14 cellular contexts compared by ENCODE assay signal in genomic region chr13:111610879-111611278, GRCh38.
DNase-seq lines count a peak whose midpoint lies in the region; ATAC-seq, FAIRE-seq and TF ChIP-seq lines count a peak whose summit lies in the region.
"Had no signal": no experiment of that assay in that cellular context is flagged by ENCODE, and none has a peak within 500 bp of the region (broad histone marks: within the 10 kb centered on the region; RNA-seq: fewer than 3 reads in every experiment).

No MANE protein-coding gene starts in this region.

- H3K27me3 ChIP-seq in BLaER1 treated with 17β-estradiol and CSF1 and Interleukin-3, amounts not matched to agents 10 nM and 100 nM: no peaks in the 10 kb centered on the region
- peaks cover 8% of the 10 kb centered on the region for H3K27me3 ChIP-seq in upper lobe of right lung
- H3K27me3 ChIP-seq in breast epithelium: peaks cover 0 to 22% of the 10 kb centered on the region in 2 donors
- H3K27me3 ChIP-seq: BE2C had no signal

- peak overlapping the region in 5 of 10 experiments; percentile 5 to 41 (median 6); a peak in 5 of 20 replicates for H3K4me3 ChIP-seq in BLaER1 treated with 17β-estradiol and CSF1 and Interleukin-3, amounts not matched to agents 10 nM and 100 nM
- H3K4me3 ChIP-seq in upper lobe of right lung (no peak overlapping the region), breast epithelium (no peak overlapping the region)
- H3K4me3 ChIP-seq: GM23248, K562 had no signal

- peak overlapping the region in 10 of 11 experiments; percentile 5 to 95 (median 82); a peak in 19 of 22 replicates for H3K27ac ChIP-seq in BLaER1 treated with 17β-estradiol and CSF1 and Interleukin-3, amounts not matched to agents 10 nM and 100 nM
- H3K27ac ChIP-seq in upper lobe of right lung: no peak overlapping the region
- no peak overlapping the region for H3K27ac ChIP-seq in breast epithelium
- H3K27ac ChIP-seq: GM23248 had no signal

- peaks cover 0 to 19% (median 8%) of the 10 kb centered on the region in 11 experiments; a peak in 12 of 22 replicates for H3K9me3 ChIP-seq in BLaER1 treated with 17β-estradiol and CSF1 and Interleukin-3, amounts not matched to agents 10 nM and 100 nM (replicated peaks in 1 of 11)
- H3K9me3 ChIP-seq in upper lobe of right lung (no peaks in the 10 kb centered on the region), breast epithelium (no peaks in the 10 kb centered on the region)
- H3K9me3 ChIP-seq: BE2C had no signal

- intact Hi-C loops in upper lobe of right lung (cut with DNase I): no loop called here
- intact Hi-C loops in breast epithelium (cut with DNase I; ENCODE audit: low total_unique reads): no loop called here

- FAIRE-seq in D721Med (lab: Jason Lieb, UNC): no peak
- FAIRE-seq: HTR-8/SVneo, K562 had no signal

- ATAC-seq in left lobe of liver (no peak), upper lobe of right lung (no peak)
- ATAC-seq: K562 had no signal

- TF ChIP-seq CTCF in upper lobe of right lung (IDR thresholded peaks at IDR 0.05) (no peak), D721Med (IDR thresholded peaks at IDR 0.05; ENCODE audit: insufficient read depth, missing control alignments) (no peak), breast epithelium (IDR thresholded peaks at IDR 0.05) (no peak)

- peak overlapping the region in 7 of 11 experiments; percentile 49 to 81 (median 71); a peak in 12 of 22 replicates for H3K9ac ChIP-seq in BLaER1 treated with 17β-estradiol and CSF1 and Interleukin-3, amounts not matched to agents 10 nM and 100 nM
- H3K9ac ChIP-seq: GM23248 had no signal

- peak; percentile 27 for DNase-seq in ecto neural progenitor cell (ENCODE audit: low spot score)
- DNase-seq in left lobe of liver (ENCODE audit: low spot score): peak; percentile 30
- DNase-seq in upper lobe of right lung: peak; percentile 22
- no peak for DNase-seq in D721Med (ENCODE audit: insufficient read length, low spot score)
- no peak for DNase-seq in AG08396 (ENCODE audit: low spot score)
- DNase-seq in breast epithelium (ENCODE audit: low spot score in 2 of 2): no peak
- DNase-seq: BE2C; CD4-positive, alpha-beta memory T cell; GM23248; HCEC 1CT; IMR-90 had no signal

- peaks cover 15 to 49% (median 32%) of the 10 kb centered on the region in 10 experiments for H3K4me1 ChIP-seq in BLaER1 treated with 17β-estradiol and CSF1 and Interleukin-3, amounts not matched to agents 10 nM and 100 nM
- H3K4me1 ChIP-seq in upper lobe of right lung: no peaks in the 10 kb centered on the region
- no peaks in the 10 kb centered on the region for H3K4me1 ChIP-seq in breast epithelium
- H3K4me1 ChIP-seq: BE2C had no signal

- H3K4me2 ChIP-seq in BLaER1 treated with 17β-estradiol and CSF1 and Interleukin-3, amounts not matched to agents 10 nM and 100 nM: peak overlapping the region; percentile 70 to 90 (median 84); a peak in 21 of 22 replicates

- H3K36me3 ChIP-seq in BLaER1 treated with 17β-estradiol and CSF1 and Interleukin-3, amounts not matched to agents 10 nM and 100 nM: no peaks in the 10 kb centered on the region
- H3K36me3 ChIP-seq in upper lobe of right lung (no peaks in the 10 kb centered on the region), breast epithelium (no peaks in the 10 kb centered on the region)
- H3K36me3 ChIP-seq: BE2C had no signal

- no peaks in the 10 kb centered on the region for H4K20me1 ChIP-seq in BLaER1 treated with 17β-estradiol and CSF1 and Interleukin-3, amounts not matched to agents 10 nM and 100 nM

- no peak for TF ChIP-seq POLR2A in breast epithelium (IDR thresholded peaks at IDR 0.05)

Comparison
In these comparisons a context has a peak if more than half of its experiments do, and no peak if none do; other contexts are left out.
1. H3K27ac ChIP-seq: peak in BLaER1 treated with 17β-estradiol and CSF1 and Interleukin-3, amounts not matched to agents 10 nM and 100 nM (10 of 11); none in upper lobe of right lung (single experiment) and breast epithelium (0 of 2).
2. DNase-seq: peak in ecto neural progenitor cell (single experiment), left lobe of liver (single experiment) and upper lobe of right lung (single experiment); none in D721Med (single experiment), AG08396 (single experiment) and breast epithelium (0 of 2).